1 cellular context compared by ENCODE assay signal in the genomic region with DNA sequence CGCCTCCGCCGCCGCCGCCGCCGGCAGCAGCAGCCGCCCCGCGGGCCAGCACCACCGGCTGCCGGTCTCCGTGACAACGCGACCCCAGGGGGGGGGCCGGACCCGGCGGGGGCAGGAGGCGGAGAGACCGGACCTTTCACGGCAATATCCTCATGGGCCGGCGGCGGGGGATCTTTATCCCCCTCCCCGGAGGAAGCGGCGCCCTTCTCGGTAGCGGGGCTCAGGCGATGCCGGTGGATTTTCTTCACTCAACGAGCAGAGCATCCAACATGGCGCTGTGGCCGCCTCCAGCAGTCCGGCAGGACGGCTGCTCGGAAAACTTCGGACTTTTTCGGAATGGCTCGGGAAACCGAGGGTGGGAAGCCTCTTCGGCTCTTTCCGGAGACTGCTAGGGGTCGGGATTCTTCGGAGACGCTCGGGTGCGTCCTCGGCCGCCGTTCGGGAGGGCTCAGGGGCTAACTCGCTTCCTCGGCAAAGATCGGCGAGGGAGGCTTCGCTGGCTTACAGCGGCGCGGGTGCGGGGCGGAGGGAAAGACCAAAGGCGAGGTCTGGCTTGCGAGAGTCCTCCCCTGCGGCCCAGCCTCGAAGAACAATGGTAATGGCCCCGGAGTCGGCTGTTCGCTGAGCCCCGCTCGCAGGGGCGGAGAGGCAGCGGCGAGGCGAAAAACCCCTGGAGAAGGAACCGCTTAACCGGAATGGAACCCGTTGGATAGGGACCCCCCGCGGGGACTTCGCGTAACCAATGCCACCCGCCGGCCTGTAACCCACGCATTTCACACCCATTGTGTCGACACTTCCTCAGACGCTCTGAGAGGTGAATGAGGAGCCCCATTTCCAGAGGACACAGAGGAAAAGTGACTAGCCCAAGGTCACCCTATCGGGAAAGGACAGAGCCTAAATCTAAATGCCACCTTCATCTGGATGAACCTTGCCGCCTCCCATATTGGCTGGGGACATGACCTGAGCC.
TF ChIP-seq lines count a peak whose summit lies in the region.

A gene with protein sequence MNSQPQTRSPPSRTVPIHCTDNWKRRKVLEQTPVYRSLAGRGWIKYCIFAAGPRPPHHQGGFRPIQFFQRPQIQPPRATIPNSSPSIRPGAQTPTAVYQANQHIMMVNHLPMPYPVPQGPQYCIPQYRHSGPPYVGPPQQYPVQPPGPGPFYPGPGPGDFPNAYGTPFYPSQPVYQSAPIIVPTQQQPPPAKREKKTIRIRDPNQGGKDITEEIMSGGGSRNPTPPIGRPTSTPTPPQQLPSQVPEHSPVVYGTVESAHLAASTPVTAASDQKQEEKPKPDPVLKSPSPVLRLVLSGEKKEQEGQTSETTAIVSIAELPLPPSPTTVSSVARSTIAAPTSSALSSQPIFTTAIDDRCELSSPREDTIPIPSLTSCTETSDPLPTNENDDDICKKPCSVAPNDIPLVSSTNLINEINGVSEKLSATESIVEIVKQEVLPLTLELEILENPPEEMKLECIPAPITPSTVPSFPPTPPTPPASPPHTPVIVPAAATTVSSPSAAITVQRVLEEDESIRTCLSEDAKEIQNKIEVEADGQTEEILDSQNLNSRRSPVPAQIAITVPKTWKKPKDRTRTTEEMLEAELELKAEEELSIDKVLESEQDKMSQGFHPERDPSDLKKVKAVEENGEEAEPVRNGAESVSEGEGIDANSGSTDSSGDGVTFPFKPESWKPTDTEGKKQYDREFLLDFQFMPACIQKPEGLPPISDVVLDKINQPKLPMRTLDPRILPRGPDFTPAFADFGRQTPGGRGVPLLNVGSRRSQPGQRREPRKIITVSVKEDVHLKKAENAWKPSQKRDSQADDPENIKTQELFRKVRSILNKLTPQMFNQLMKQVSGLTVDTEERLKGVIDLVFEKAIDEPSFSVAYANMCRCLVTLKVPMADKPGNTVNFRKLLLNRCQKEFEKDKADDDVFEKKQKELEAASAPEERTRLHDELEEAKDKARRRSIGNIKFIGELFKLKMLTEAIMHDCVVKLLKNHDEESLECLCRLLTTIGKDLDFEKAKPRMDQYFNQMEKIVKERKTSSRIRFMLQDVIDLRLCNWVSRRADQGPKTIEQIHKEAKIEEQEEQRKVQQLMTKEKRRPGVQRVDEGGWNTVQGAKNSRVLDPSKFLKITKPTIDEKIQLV (N-terminal part only) (minus strand): TSS at position 309 of the 967 bp plus-strand sequence. CDS start 174,155 bp downstream, outside the sequence.

TF ChIP-seq in A549, 52 proteins besides CTCF, POLR2A, EP300 and RAD21 (continued from another document):
- TF ChIP-seq E2F6 (IDR thresholded peaks at IDR 0.05; ENCODE audit: borderline replicate concordance, low read depth) = peak; percentile 92
- TF ChIP-seq CHD4 (IDR thresholded peaks at IDR 0.05; ENCODE audit: borderline replicate concordance) = no peak
- TF ChIP-seq PHF8 (IDR thresholded peaks at IDR 0.05; ENCODE audit: borderline replicate concordance, low read depth) = peak; percentile 42; the same call in 1 of the 2 replicates
